ENCODE assay signal across 19 cellular contexts in the genomic region with DNA sequence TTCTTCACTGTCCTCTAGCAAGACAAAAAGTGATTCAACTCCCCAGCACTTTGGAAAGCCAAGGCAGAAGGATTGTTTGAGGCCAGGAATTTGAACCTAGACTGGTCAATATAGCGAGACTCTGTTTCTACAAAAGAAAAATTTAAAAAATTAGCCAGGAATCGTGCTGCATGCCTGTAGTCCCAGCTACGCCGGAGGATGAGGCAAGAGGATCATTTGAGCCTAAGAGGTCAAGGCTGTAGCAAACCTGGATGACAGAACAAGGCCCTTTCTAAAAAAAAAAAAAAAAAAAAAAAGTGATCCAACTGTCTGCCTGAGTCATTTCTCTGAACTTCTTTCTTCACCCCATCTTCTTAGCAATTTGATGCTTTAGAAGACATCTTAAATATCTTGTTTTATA. TPM values are rescaled to one million over a fixed set of nuclear protein-coding genes. Genes with fewer than 3 reads are reported as not detected.
DNase-seq lines count a peak whose midpoint lies in the region; ATAC-seq and TF ChIP-seq lines count a peak whose summit lies in the region.
"Had no signal": no experiment of that assay in that cellular context is flagged by ENCODE, and none has a peak within 500 bp of the region (broad histone marks: within the 10 kb centered on the region; RNA-seq: fewer than 3 reads in every experiment).

No MANE protein-coding gene starts in this region.

- 100% methylated on average over 1 of the region's 4 CpGs; no CpG with 5 or more reads in 1 of the 2 experiments for WGBS in IMR-90 (ENCODE audit: extremely low coverage in 2 of 2, insufficient read length in 1 of 2), 2 experiments
- no CpG with 5 or more reads among the region's 4 CpGs for WGBS in trophoblast cell (ENCODE audit: extremely low coverage, insufficient coverage, insufficient read length)

- DNase-seq in AG04450 (ENCODE audit: low read depth, low spot score) (no peak), IMR-90 (no peak), choroid plexus epithelial cell (ENCODE audit: low read depth) (peak; percentile 38), trophoblast cell (peak; percentile 66 to 85), NCI-H2227 treated with DMSO at 0.1 percent for 48 hours (lab: John Stamatoyannopoulos, UW) (no peak)
- DNase-seq: Caco-2; CD4-positive, alpha-beta T cell; DMS 273 treated with DMSO at 0.1 percent for 48 hours; DMS79 treated with DMSO at 0.1 percent for 48 hours; KG1; NCI-H1092 treated with DMSO at 0.1 percent for 48 hours; NCI-H1436 treated with DMSO at 0.1 percent for 48 hours; NCI-H1930; NCI-H226; NCI-H510A treated with DMSO at 0.1 percent for 48 hours; NCI-H748 treated with DMSO at 0.1 percent for 48 hours; T-helper 1 cell had no signal

- POLR2A ChIA-PET in AG04450 (lab: Yijun Ruan, JAX) = no interaction called here
- POLR2A ChIA-PET in IMR-90 (lab: Charles Lee; ENCODE audit: unreplicated experiment) = no interaction called here

- H4K12ac ChIP-seq in trophoblast cell (ENCODE audit: low read depth, low read length) = no peak overlapping the region

- intact Hi-C loops in IMR-90 (cut with micrococcal nuclease) = no loop called here

- H3K9me3 ChIP-seq in AG04450 (ENCODE audit: control insufficient read depth, insufficient read depth, low read length) = no peaks in the 10 kb centered on the region
- H3K9me3 ChIP-seq in IMR-90 (ENCODE audit: control insufficient read depth, insufficient read depth, low read length) = no peaks in the 10 kb centered on the region
- H3K9me3 ChIP-seq in trophoblast cell (ENCODE audit: insufficient read depth, low read depth, low read length) = no peaks in the 10 kb centered on the region
- H3K9me3 ChIP-seq: Caco-2 had no signal

- H3K27ac ChIP-seq in AG04450 (ENCODE audit: low read depth, low read length) = peak overlapping the region; percentile 32
- H3K27ac ChIP-seq in IMR-90 (ENCODE audit: insufficient read depth, low read length) = no peak overlapping the region; the same call in 1 of the 2 replicates
- H3K27ac ChIP-seq in trophoblast cell (ENCODE audit: low read depth, low read length) = no peak overlapping the region

- TF ChIP-seq POLR2A in IMR-90 (IDR thresholded peaks at IDR 0.05; ENCODE audit: low read depth, low read length) = no peak

- no peak overlapping the region for H3K56ac ChIP-seq in IMR-90 (ENCODE audit: extremely low read depth, insufficient read depth, low read length)

- no peak overlapping the region for H4K5ac ChIP-seq in IMR-90 (ENCODE audit: low read depth, low read length)

- H2AK9ac ChIP-seq in IMR-90 (replicated peaks; ENCODE audit: low read depth, low read length, poor library complexity) = no peak overlapping the region

- H3K23ac ChIP-seq in IMR-90 (ENCODE audit: low read depth, low read length) (peak overlapping the region; percentile 3; the same call in 1 of the 2 replicates), trophoblast cell (ENCODE audit: low read length) (no peak overlapping the region)

- H3K27me3 ChIP-seq in AG04450 (ENCODE audit: control insufficient read depth, insufficient read depth, low read length) = no peaks in the 10 kb centered on the region
- no peaks in the 10 kb centered on the region for H3K27me3 ChIP-seq in IMR-90 (ENCODE audit: control insufficient read depth, insufficient read depth, low read length)
- H3K27me3 ChIP-seq in trophoblast cell (ENCODE audit: insufficient read depth, low read length) = no peaks in the 10 kb centered on the region

- H3K9ac ChIP-seq in IMR-90 (ENCODE audit: low read depth, low read length) (no peak overlapping the region), trophoblast cell (ENCODE audit: low read length) (no peak overlapping the region)

- H2BK12ac ChIP-seq in trophoblast cell (ENCODE audit: low read length) = no peak overlapping the region

- H3K36me3 ChIP-seq in IMR-90 (ENCODE audit: control insufficient read depth, insufficient read depth, low read length) (peaks cover 3% of the 10 kb centered on the region; the same call in 1 of the 2 replicates), trophoblast cell (ENCODE audit: control insufficient read depth in 1 of 2, insufficient read depth in 2 of 2, low read length in 2 of 2) (peaks cover 0 to 3% of the 10 kb centered on the region in 2 experiments)

- in situ Hi-C loops in IMR-90 (cut with MboI; ENCODE audit: low sequenced_read_pairs) = no loop called here

- no peak overlapping the region for H2AFZ ChIP-seq in IMR-90 (replicated peaks; ENCODE audit: low read length, poor library complexity)
- H2AFZ ChIP-seq in trophoblast cell (ENCODE audit: insufficient read depth, low read length, poor library complexity) = no peak overlapping the region

- peak overlapping the region; percentile 48; the same call in 1 of the 2 replicates for H2BK120ac ChIP-seq in IMR-90 (ENCODE audit: low read depth, low read length)
- no peak overlapping the region for H2BK120ac ChIP-seq in trophoblast cell (ENCODE audit: insufficient read depth, low read length, poor library complexity)

- dilution Hi-C loops in IMR-90 (cut with HindIII; ENCODE audit: low sequenced_read_pairs, unreplicated experiment) = no loop called here

- H3K79me1 ChIP-seq in IMR-90 (ENCODE audit: low read depth in 1 of 2, low read length in 2 of 2) = peaks cover 7 to 46% of the 10 kb centered on the region in 2 experiments
- H3K79me1 ChIP-seq in trophoblast cell (ENCODE audit: low read length) = no peaks in the 10 kb centered on the region

- 0 out of 4 replicates have a peak overlapping the region, but pooled peaks of 1 of the 2 experiments have one; percentile 8 for H4K8ac ChIP-seq in IMR-90 (ENCODE audit: low read depth in 2 of 2, low read length in 2 of 2)
- no peak overlapping the region for H4K8ac ChIP-seq in trophoblast cell (ENCODE audit: low read depth, low read length)

- CTCF ChIA-PET in AG04450 (lab: Charles Lee) = no interaction called here
- CTCF ChIA-PET in IMR-90 (lab: Yijun Ruan, JAX) = no interaction called here

- H3K4me3 ChIP-seq in AG04450 (ENCODE audit: low read depth, low read length) (no peak overlapping the region), IMR-90 (ENCODE audit: insufficient read depth, low read depth, low read length) (no peak overlapping the region), choroid plexus epithelial cell (ENCODE audit: low read depth, low read length) (no peak overlapping the region), trophoblast cell (ENCODE audit: low read depth, low read length) (no peak overlapping the region)

- ATAC-seq in IMR-90 (ENCODE audit: low read depth) (no peak), GM18517 (IDR thresholded peaks at IDR 0.05; ENCODE audit: unreplicated experiment) (no peak), GM21717 (IDR thresholded peaks at IDR 0.05; ENCODE audit: unreplicated experiment) (no peak)

- peaks cover 13% of the 10 kb centered on the region; the same call in 1 of the 2 replicates for H3K9me1 ChIP-seq in IMR-90 (ENCODE audit: insufficient read depth, low read length)

- H4K91ac ChIP-seq in IMR-90 (ENCODE audit: insufficient read depth, low read depth, low read length) = no peak overlapping the region
- H4K91ac ChIP-seq in trophoblast cell (ENCODE audit: low read depth, low read length) = no peak overlapping the region

- no peak overlapping the region for H3K18ac ChIP-seq in IMR-90 (ENCODE audit: low read depth, low read length)
- no peak overlapping the region for H3K18ac ChIP-seq in trophoblast cell (ENCODE audit: low read length)

- H2AK5ac ChIP-seq in IMR-90 (ENCODE audit: low read depth, low read length) (no peak overlapping the region), trophoblast cell (ENCODE audit: low read length) (no peak overlapping the region)

- H2BK20ac ChIP-seq in IMR-90 (ENCODE audit: low read depth, low read length) = no peak overlapping the region

- no peak overlapping the region for H3K4me2 ChIP-seq in IMR-90 (ENCODE audit: low read depth, low read length)
- H3K4me2 ChIP-seq in trophoblast cell (ENCODE audit: low read length) = no peak overlapping the region

- H2BK5ac ChIP-seq in IMR-90 (ENCODE audit: low read depth, low read length, poor library complexity, severe bottlenecking) (peak overlapping the region; percentile 24), trophoblast cell (ENCODE audit: low read depth, low read length, poor library complexity) (no peak overlapping the region)

- H4K20me1 ChIP-seq in IMR-90 (ENCODE audit: insufficient read depth, low read length) = peaks cover 4% of the 10 kb centered on the region; the same call in 1 of the 2 replicates

- H2BK15ac ChIP-seq in IMR-90 (ENCODE audit: low read depth, low read length) = peak overlapping the region; percentile 42; the same call in 1 of the 3 replicates

- H3K4ac ChIP-seq in IMR-90 (ENCODE audit: low read depth, low read length) = peak overlapping the region; percentile 34; the same call in 1 of the 2 replicates
- H3K4ac ChIP-seq in trophoblast cell (ENCODE audit: low read depth, low read length) = no peak overlapping the region

- no peaks in the 10 kb centered on the region for H3K79me2 ChIP-seq in trophoblast cell (ENCODE audit: control insufficient read depth, insufficient read depth, low read length, poor library complexity)

- no TSS peak for BruUV-seq in IMR-90 (replicated peaks; lab: Mats Ljungman, UMichigan)

- H3K4me1 ChIP-seq in IMR-90 (ENCODE audit: control insufficient read depth, insufficient read depth, low read length) (peaks cover 23% of the 10 kb centered on the region), trophoblast cell (ENCODE audit: control insufficient read depth in 1 of 2, insufficient read depth in 2 of 2, low read length in 2 of 2) (no peaks in the 10 kb centered on the region)

- no peak for TF ChIP-seq RAD21 in IMR-90 (IDR thresholded peaks at IDR 0.05; ENCODE audit: low read length)

- TF ChIP-seq CTCF in AG04450 (IDR thresholded peaks at IDR 0.05; ENCODE audit: low read depth, low read length) (no peak), IMR-90 (conservative IDR thresholded peaks at IDR 0.05; ENCODE audit: low read depth, low read length) (no peak), choroid plexus epithelial cell (conservative IDR thresholded peaks at IDR 0.05; ENCODE audit: low read depth, low read length) (no peak)

- H3K14ac ChIP-seq in IMR-90 (replicated peaks; ENCODE audit: low read depth, low read length) = 0 out of 2 replicates have a peak overlapping the region, but pooled peaks have one; percentile 38
- H3K14ac ChIP-seq in trophoblast cell (ENCODE audit: low read length) = no peak overlapping the region

TF ChIP-seq in IMR-90, 13 proteins besides CTCF, POLR2A, EP300 and RAD21 (continues in another document):
- TF ChIP-seq RFX5 (IDR thresholded peaks at IDR 0.05; ENCODE audit: low read depth, low read length) (no peak), MXI1 (IDR thresholded peaks at IDR 0.05; ENCODE audit: borderline replicate concordance, low read depth, low read length) (no peak)

RNA-seq across cellular contexts. Expression of gene ITGA2, which starts 12.4 kb away (rescaled TPM):
- polyA plus RNA-seq in AG04450 (2011; rRNA removed) = 58.2 and 71.9 TPM in 2 replicates
- 84.4 and 118 TPM in 2 replicates for polyA minus RNA-seq in AG04450 (2011; rRNA and poly(A)+ RNA removed)
- total RNA-seq in IMR-90 (2012; rRNA removed) = 83.6 and 93.4 TPM in 2 replicates
- 20.4 and 23.3 TPM in 2 replicates for polyA plus RNA-seq in IMR-90 (2012; rRNA removed)
- 3.8 and 6.3 TPM in 2 replicates for polyA plus RNA-seq in IMR-90 (2012; cell fraction: cytosol; rRNA removed)
- 2.9 and 17.7 TPM in 2 replicates for polyA plus RNA-seq in IMR-90 (2012; cell fraction: nucleus; rRNA removed; ENCODE audit: low replicate concordance)
- 10.0 and 10.4 TPM in 2 replicates for polyA plus RNA-seq in trophoblast cell (2013)

Comparison
In these comparisons a context has a peak if more than half of its experiments do, and no peak if none do; other contexts are left out.
1. DNase-seq: peak in choroid plexus epithelial cell (single experiment) and trophoblast cell (2 of 2); none in AG04450 (single experiment), IMR-90 (single experiment) and NCI-H2227 treated with DMSO at 0.1 percent for 48 hours (single experiment).